In the genomic region with DNA sequence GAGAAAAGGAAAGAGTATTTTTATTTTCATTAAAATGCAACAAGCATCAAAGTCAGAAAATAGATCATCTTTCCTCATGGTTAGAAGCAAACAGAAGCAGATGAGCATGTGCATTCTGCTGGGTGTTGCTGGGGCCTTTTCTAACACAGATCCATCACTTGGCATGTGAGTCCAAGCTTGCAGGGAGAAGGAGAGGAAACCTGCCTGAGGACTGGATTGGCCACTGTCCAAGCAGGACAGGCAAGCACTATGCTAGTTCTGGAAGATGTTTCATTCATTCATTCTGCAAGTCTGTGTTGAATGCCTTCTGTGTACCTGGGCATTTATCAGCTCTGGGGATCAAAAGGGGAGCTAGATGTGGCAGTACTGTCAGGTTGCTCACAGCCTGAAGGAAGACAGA, we compare ENCODE assay signal across 26 cellular contexts.
"Had no signal": no experiment of that assay in that cellular context is flagged by ENCODE, and none has a peak within 500 bp of the region (broad histone marks: within the 10 kb centered on the region; RNA-seq: fewer than 3 reads in every experiment).

No MANE protein-coding gene starts in this region.

- H3K4me3 Mint-ChIP-seq: naive thymus-derived CD4-positive, alpha-beta T cell; natural killer cell treated with Interleukin-12 subunit alpha and Interleukin-12 subunit beta and Interleukin-15 and Interleukin-18, amount 100 ng/mL, for 72 hours; stimulated activated naive B cell treated with anti-CD40 and anti-IgM and Interleukin-4, amounts not matched to agents 10 μg/mL and 1 μg/mL and 100 μg/mL, for 72 hours; type B pancreatic cell had no signal

- H3K4me3 ChIP-seq: left ventricle myocardium inferior, lung, mucosa of descending colon, ovary, prostate gland, skin epidermis, stomach, tibial nerve, uterus had no signal

- H3K27ac Mint-ChIP-seq: naive thymus-derived CD4-positive, alpha-beta T cell; natural killer cell treated with Interleukin-12 subunit alpha and Interleukin-12 subunit beta and Interleukin-15 and Interleukin-18, amount 100 ng/mL, for 72 hours; stimulated activated naive B cell treated with anti-CD40 and anti-IgM and Interleukin-4, amounts not matched to agents 10 μg/mL and 1 μg/mL and 100 μg/mL, for 72 hours; type B pancreatic cell had no signal

- H3K4me1 Mint-ChIP-seq: naive thymus-derived CD4-positive, alpha-beta T cell; stimulated activated naive B cell treated with anti-CD40 and anti-IgM and Interleukin-4, amounts not matched to agents 10 μg/mL and 1 μg/mL and 100 μg/mL, for 72 hours had no signal

- H3K9me3 ChIP-seq: mucosa of descending colon, neutrophil, ovary, prostate gland, uterus had no signal

- ATAC-seq: mucosa of descending colon; naive thymus-derived CD4-positive, alpha-beta T cell; right cardiac atrium; sciatic nerve; stimulated activated naive B cell treated with anti-CD40 and anti-IgM and Interleukin-4, amounts not matched to agents 10 μg/mL and 1 μg/mL and 100 μg/mL, for 72 hours; stimulated activated naive CD8-positive, alpha-beta T cell treated with anti-CD3 and anti-CD28 coated beads, Interleukin-15, Interleukin-2, amounts not matched to agents 100 U/mL and 50 U/mL, for 24 hours had no signal

- H3K4me1 ChIP-seq: left ventricle myocardium inferior, prostate gland, stomach, tibial nerve, uterus had no signal

- DNase-seq: head of caudate nucleus; hippocampal formation; kidney; left ventricle myocardium inferior; midbrain; mucosa of descending colon; naive thymus-derived CD4-positive, alpha-beta T cell; ovary; retina; right cardiac atrium; stimulated activated CD4-positive, alpha-beta T cell treated with anti-CD3 and anti-CD28 coated beads, Interleukin-12 subunit alpha, Interleukin-12 subunit beta, amount 100 ng/mL, for 4 hours; stimulated activated CD4-positive, alpha-beta T cell treated with anti-CD3 and anti-CD28 coated beads, Interleukin-15, amount 100 ng/mL, for 24 hours; stimulated activated CD4-positive, alpha-beta T cell treated with anti-CD3 and anti-CD28 coated beads, Interleukin-2, amount 100 ng/mL, for 24 hours; stimulated activated CD4-positive, alpha-beta T cell treated with anti-CD3 and anti-CD28 coated beads, Interleukin-4, amount 100 ng/mL, for 1 hour; stimulated activated naive B cell treated with anti-CD40 and anti-IgM and Interleukin-4, amounts not matched to agents 10 μg/mL and 1 μg/mL and 100 μg/mL, for 72 hours; stimulated activated naive CD8-positive, alpha-beta T cell treated with anti-CD3 and anti-CD28 coated beads, Interleukin-15, Interleukin-2, amounts not matched to agents 100 U/mL and 50 U/mL, for 24 hours; stomach; uterus had no signal

- H3K36me3 Mint-ChIP-seq: naive thymus-derived CD4-positive, alpha-beta T cell; natural killer cell treated with Interleukin-12 subunit alpha and Interleukin-12 subunit beta and Interleukin-15 and Interleukin-18, amount 100 ng/mL, for 72 hours; stimulated activated naive B cell treated with anti-CD40 and anti-IgM and Interleukin-4, amounts not matched to agents 10 μg/mL and 1 μg/mL and 100 μg/mL, for 72 hours; type B pancreatic cell had no signal

- H3K27me3 Mint-ChIP-seq: natural killer cell treated with Interleukin-12 subunit alpha and Interleukin-12 subunit beta and Interleukin-15 and Interleukin-18, amount 100 ng/mL, for 72 hours; type B pancreatic cell had no signal

- H3K27ac ChIP-seq: left ventricle myocardium inferior, neutrophil, ovary, prostate gland, skin epidermis, stomach, tibial nerve, uterus had no signal

- H3K36me3 ChIP-seq: left ventricle myocardium inferior, neutrophil, ovary, prostate gland, stomach, tibial nerve, uterus had no signal

- H3K9me3 Mint-ChIP-seq: natural killer cell treated with Interleukin-12 subunit alpha and Interleukin-12 subunit beta and Interleukin-15 and Interleukin-18, amount 100 ng/mL, for 72 hours had no signal

- H3K27me3 ChIP-seq: neutrophil, ovary, stomach, tibial nerve, uterus had no signal
